1 cellular context compared by ENCODE assay signal in genomic region chr14:102333795-102334415, GRCh38.
TF ChIP-seq lines count a peak whose summit lies in the region.

No MANE protein-coding gene starts in this region.

TF ChIP-seq in HepG2, 621 proteins besides CTCF, POLR2A, EP300 and RAD21:
- no peak for TF ChIP-seq ZFX (CRISPR knock-in tag; IDR thresholded peaks at IDR 0.05; ENCODE audit: low read depth)
- TF ChIP-seq GLI4 (CRISPR knock-in tag; IDR thresholded peaks at IDR 0.05; ENCODE audit: borderline replicate concordance): no peak
- TF ChIP-seq, protein P1, sequence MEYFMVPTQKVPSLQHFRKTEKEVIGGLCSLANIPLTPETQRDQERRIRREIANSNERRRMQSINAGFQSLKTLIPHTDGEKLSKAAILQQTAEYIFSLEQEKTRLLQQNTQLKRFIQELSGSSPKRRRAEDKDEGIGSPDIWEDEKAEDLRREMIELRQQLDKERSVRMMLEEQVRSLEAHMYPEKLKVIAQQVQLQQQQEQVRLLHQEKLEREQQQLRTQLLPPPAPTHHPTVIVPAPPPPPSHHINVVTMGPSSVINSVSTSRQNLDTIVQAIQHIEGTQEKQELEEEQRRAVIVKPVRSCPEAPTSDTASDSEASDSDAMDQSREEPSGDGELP (IDR thresholded peaks at IDR 0.05; ENCODE audit: borderline replicate concordance, low read depth): no peak
- TF ChIP-seq BATF2 (CRISPR knock-in tag; IDR thresholded peaks at IDR 0.05): no peak
- TF ChIP-seq, protein P2, sequence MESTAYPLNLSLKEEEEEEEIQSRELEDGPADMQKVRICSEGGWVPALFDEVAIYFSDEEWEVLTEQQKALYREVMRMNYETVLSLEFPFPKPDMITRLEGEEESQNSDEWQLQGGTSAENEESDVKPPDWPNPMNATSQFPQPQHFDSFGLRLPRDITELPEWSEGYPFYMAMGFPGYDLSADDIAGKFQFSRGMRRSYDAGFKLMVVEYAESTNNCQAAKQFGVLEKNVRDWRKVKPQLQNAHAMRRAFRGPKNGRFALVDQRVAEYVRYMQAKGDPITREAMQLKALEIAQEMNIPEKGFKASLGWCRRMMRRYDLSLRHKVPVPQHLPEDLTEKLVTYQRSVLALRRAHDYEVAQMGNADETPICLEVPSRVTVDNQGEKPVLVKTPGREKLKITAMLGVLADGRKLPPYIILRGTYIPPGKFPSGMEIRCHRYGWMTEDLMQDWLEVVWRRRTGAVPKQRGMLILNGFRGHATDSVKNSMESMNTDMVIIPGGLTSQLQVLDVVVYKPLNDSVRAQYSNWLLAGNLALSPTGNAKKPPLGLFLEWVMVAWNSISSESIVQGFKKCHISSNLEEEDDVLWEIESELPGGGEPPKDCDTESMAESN (CRISPR knock-in tag; conservative IDR thresholded peaks at IDR 0.05): no peak
- no peak for TF ChIP-seq SP4 (CRISPR knock-in tag; IDR thresholded peaks at IDR 0.05)
- no peak for TF ChIP-seq RFX3 (CRISPR knock-in tag; IDR thresholded peaks at IDR 0.05)
- TF ChIP-seq, protein P3, sequence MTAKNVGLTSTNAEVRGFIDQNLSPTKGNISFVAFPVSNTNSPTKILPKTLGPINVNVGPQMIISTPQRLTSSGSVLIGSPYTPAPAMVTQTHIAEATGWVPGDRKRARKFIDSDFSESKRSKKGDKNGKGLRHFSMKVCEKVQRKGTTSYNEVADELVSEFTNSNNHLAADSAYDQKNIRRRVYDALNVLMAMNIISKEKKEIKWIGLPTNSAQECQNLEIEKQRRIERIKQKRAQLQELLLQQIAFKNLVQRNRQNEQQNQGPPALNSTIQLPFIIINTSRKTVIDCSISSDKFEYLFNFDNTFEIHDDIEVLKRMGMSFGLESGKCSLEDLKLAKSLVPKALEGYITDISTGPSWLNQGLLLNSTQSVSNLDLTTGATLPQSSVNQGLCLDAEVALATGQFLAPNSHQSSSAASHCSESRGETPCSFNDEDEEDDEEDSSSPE (CRISPR knock-in tag; IDR thresholded peaks at IDR 0.05): no peak
- TF ChIP-seq ERF (CRISPR knock-in tag; IDR thresholded peaks at IDR 0.05): no peak
- TF ChIP-seq ZNF432 (CRISPR knock-in tag; IDR thresholded peaks at IDR 0.05; ENCODE audit: borderline replicate concordance): no peak
- no peak for TF ChIP-seq TCF7L2 (IDR thresholded peaks at IDR 0.05; ENCODE audit: low read depth, low read length)
- no peak for TF ChIP-seq TBX3 (IDR thresholded peaks at IDR 0.05; ENCODE audit: borderline replicate concordance)
- TF ChIP-seq JUNB (CRISPR knock-in tag; IDR thresholded peaks at IDR 0.05; ENCODE audit: borderline replicate concordance): no peak
- TF ChIP-seq SOX5 (CRISPR knock-in tag; IDR thresholded peaks at IDR 0.05; ENCODE audit: borderline replicate concordance): no peak
- no peak for TF ChIP-seq ZNF329 (CRISPR knock-in tag; IDR thresholded peaks at IDR 0.05; ENCODE audit: low read depth)
- TF ChIP-seq PITX1 (CRISPR knock-in tag; IDR thresholded peaks at IDR 0.05): no peak
- no peak for TF ChIP-seq CBX5 (CRISPR knock-in tag; IDR thresholded peaks at IDR 0.05; ENCODE audit: borderline replicate concordance)
- TF ChIP-seq ZNF180 (CRISPR knock-in tag; IDR thresholded peaks at IDR 0.05; ENCODE audit: borderline replicate concordance, low read depth): no peak
- no peak for TF ChIP-seq ZNF546 (CRISPR knock-in tag; conservative IDR thresholded peaks at IDR 0.05)
- no peak for TF ChIP-seq ZNF709 (CRISPR knock-in tag; IDR thresholded peaks at IDR 0.05)
